8 cellular contexts compared by ENCODE assay signal in genomic region chr10:63629363-63630084, GRCh38.
DNase-seq lines count a peak whose midpoint lies in the region; ATAC-seq and TF ChIP-seq lines count a peak whose summit lies in the region.

No MANE protein-coding gene starts in this region.

- H3K27ac Mint-ChIP-seq in type B pancreatic cell, result peak overlapping the region; percentile 97

- H3K4me3 ChIP-seq in SU-DHL-6 (ENCODE audit: insufficient read depth, low read length, poor library complexity, severe bottlenecking), result peak overlapping the region; percentile 62
- H3K4me3 ChIP-seq in heart left ventricle, result peak overlapping the region; percentile 14 to 71 (median 60)

- H3K9me3 ChIP-seq in SU-DHL-6 (ENCODE audit: insufficient read depth, low read length), result no peaks in the 10 kb centered on the region
- no peaks in the 10 kb centered on the region for H3K9me3 ChIP-seq in heart left ventricle

- intact Hi-C loops in heart left ventricle (cut with DNase I), result loop anchor here (1.0 to 10.0 kb wide), 29 partner anchors 38 to 465 kb away; partner anchors contain the start of genes JMJD1C (in 8 of the 10) and REEP3 (in 7 of the 10)

- DNase-seq in GM10266 (ENCODE audit: extremely low spot score) (peak; percentile 74), NCI-H1048 (lab: John Stamatoyannopoulos, UW) (peak; percentile 85), heart left ventricle (peak; percentile 96 to 98 (median 97)), pons (ENCODE audit: low spot score) (peak; percentile 98), type B pancreatic cell (ENCODE audit: extremely low spot score, unreplicated experiment) (peak; percentile 94)

- no peak for TF ChIP-seq POLR2A in heart left ventricle (IDR thresholded peaks at IDR 0.05)

- peak overlapping the region; percentile 86 for H2AFZ ChIP-seq in SU-DHL-6 (ENCODE audit: low read depth, low read length, severe bottlenecking)

- peaks cover 37% of the 10 kb centered on the region for H3F3A ChIP-seq in SU-DHL-6 (ENCODE audit: insufficient read depth)

- no peaks in the 10 kb centered on the region for H3K9me2 ChIP-seq in SU-DHL-6 (replicated peaks; ENCODE audit: insufficient read depth, low read length)

- H3K27me3 Mint-ChIP-seq in type B pancreatic cell, result no peaks in the 10 kb centered on the region

- peaks cover 9 to 41% (median 29%) of the 10 kb centered on the region in 12 donors for H3K4me1 ChIP-seq in heart left ventricle

- TF ChIP-seq CTCF in GM10266 (IDR thresholded peaks at IDR 0.05; ENCODE audit: control insufficient read depth, insufficient read depth, low read depth, missing control alignments) (peak; percentile 83), SU-DHL-6 (IDR thresholded peaks at IDR 0.05; ENCODE audit: insufficient read depth, low read length, poor library complexity, severe bottlenecking) (peak; percentile 93), heart left ventricle (IDR thresholded peaks at IDR 0.05) (peak; percentile 64 to 90 (median 78)), type B pancreatic cell (conservative IDR thresholded peaks at IDR 0.05) (peak; percentile 95)

- H3K27ac ChIP-seq in SU-DHL-6 (ENCODE audit: low read depth, low read length) (peak overlapping the region; percentile 96), adipose tissue (ENCODE audit: low read depth, low read length) (peak overlapping the region; percentile 99), heart left ventricle (peak overlapping the region; percentile 93 to 99 (median 98))

- no peaks in the 10 kb centered on the region for H4K20me1 ChIP-seq in SU-DHL-6 (ENCODE audit: low read depth, low read length)

- H3K4me2 ChIP-seq in SU-DHL-6 (ENCODE audit: low read depth, low read length, poor library complexity, severe bottlenecking), result peak overlapping the region; percentile 94

- H3K36me3 ChIP-seq in SU-DHL-6 (ENCODE audit: low read length) (no peaks in the 10 kb centered on the region), heart left ventricle (no peaks in the 10 kb centered on the region)

- no peaks in the 10 kb centered on the region for H3K36me3 Mint-ChIP-seq in type B pancreatic cell

- peak overlapping the region; percentile 65 for H3K9ac ChIP-seq in SU-DHL-6 (ENCODE audit: low read length)

- peak; percentile 50 for ATAC-seq in HG02610 (IDR thresholded peaks at IDR 0.05; ENCODE audit: unreplicated experiment)
- peak; percentile 78 to 87 (median 80) for ATAC-seq in heart left ventricle

- WGBS in adipose tissue, 3 donors, result 0 to 1% (median 0%) methylated on average over 24 of the region's 24 CpGs
- WGBS in heart left ventricle, 4 donors, result 0 to 1% (median 0%) methylated on average over 22 to 24 of the region's 24 CpGs

- no peaks in the 10 kb centered on the region for H3K27me3 ChIP-seq in SU-DHL-6 (ENCODE audit: low read length)
- H3K27me3 ChIP-seq in heart left ventricle, result no peaks in the 10 kb centered on the region

- H3K4me3 Mint-ChIP-seq in type B pancreatic cell, result peak overlapping the region; percentile 94

- H3K9me3 Mint-ChIP-seq in type B pancreatic cell, result no peaks in the 10 kb centered on the region

- H3K79me2 ChIP-seq in SU-DHL-6 (ENCODE audit: insufficient read depth, low read length), result no peaks in the 10 kb centered on the region

- H3K4me1 Mint-ChIP-seq in type B pancreatic cell (ENCODE audit: unreplicated experiment), result peaks cover 29% of the 10 kb centered on the region

Comparison
In these comparisons a context has a peak if more than half of its experiments do, and no peak if none do; other contexts are left out.
1. Peak in every context shown above with its lines: DNase-seq, ATAC-seq, H3K4me3 ChIP-seq and H3K27ac ChIP-seq.